8 cellular contexts compared by ENCODE assay signal in the genomic region with DNA sequence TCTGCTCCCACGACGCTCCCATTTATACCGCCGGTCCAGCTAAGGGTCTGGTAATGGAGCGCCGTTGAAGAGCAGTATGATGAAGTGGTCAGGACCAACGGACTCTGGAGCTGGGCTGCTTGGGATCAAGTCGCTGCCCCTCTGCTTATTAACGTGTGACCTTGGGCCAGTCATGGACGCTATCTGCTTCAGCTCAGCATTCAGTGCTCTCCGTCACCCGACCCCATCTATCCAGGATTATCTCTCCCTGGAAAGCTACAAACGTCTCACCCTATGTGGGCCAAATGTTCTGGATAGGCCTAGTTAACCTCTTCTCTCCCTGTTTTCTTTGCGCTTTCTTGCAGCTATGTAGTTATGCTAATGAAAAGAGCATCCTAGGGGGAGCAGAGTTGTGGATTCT. TPM values are rescaled to one million over a fixed set of nuclear protein-coding genes. Genes with fewer than 3 reads are reported as not detected.
A peak's percentile ranks its signal among the peaks of the same experiment; 100 is the strongest.
DNase-seq lines count a peak whose midpoint lies in the region; ATAC-seq and TF ChIP-seq lines count a peak whose summit lies in the region.

No MANE protein-coding gene starts in this region.

- H3K27ac ChIP-seq in ACC112 (ENCODE audit: low read depth, low read length) (no peak overlapping the region; the same call in 1 of the 2 replicates), right cardiac atrium (ENCODE audit: low read length) (no peak overlapping the region), skin epidermis (peak overlapping the region in 13 of 21 experiments; percentile 51 to 87 (median 80))

- peak overlapping the region; percentile 100 for H2AFZ ChIP-seq in ACC112 (ENCODE audit: low read length, unreplicated experiment)

- no peak for TF ChIP-seq CTCF in activated B cell treated with CpG ODN at 0.5 μM for 24 hours (IDR thresholded peaks at IDR 0.05)

- WGBS in right cardiac atrium = 7% methylated on average over 14 of the region's 14 CpGs

- peak; percentile 9 for ATAC-seq in GM21723 (IDR thresholded peaks at IDR 0.05; ENCODE audit: unreplicated experiment)
- ATAC-seq in activated B cell treated with CpG ODN at 0.5 μM for 24 hours (ENCODE audit: low read depth) = no peak
- ATAC-seq in right cardiac atrium = peak; percentile 4 to 6
- ATAC-seq in GM18517 (IDR thresholded peaks at IDR 0.05; ENCODE audit: unreplicated experiment) = no peak
- no peak for ATAC-seq in HG02885 (IDR thresholded peaks at IDR 0.05; ENCODE audit: poor library complexity, unreplicated experiment)

- H3K4me3 ChIP-seq in ACC112 (ENCODE audit: low read depth, low read length) = peak overlapping the region; percentile 97
- peak overlapping the region; percentile 72 for H3K4me3 ChIP-seq in right cardiac atrium (ENCODE audit: low read length)
- H3K4me3 ChIP-seq in skin epidermis = peak overlapping the region; percentile 62 to 100 (median 88)

- no peaks in the 10 kb centered on the region for H3K27me3 Mint-ChIP-seq in activated B cell treated with CpG ODN at 0.5 μM for 24 hours

- peaks cover 27% of the 10 kb centered on the region for H3K4me1 Mint-ChIP-seq in activated B cell treated with CpG ODN at 0.5 μM for 24 hours

- H3K4me1 ChIP-seq in ACC112 (ENCODE audit: control insufficient read depth, insufficient read depth, low read length, unreplicated experiment) (peaks cover 5% of the 10 kb centered on the region), right cardiac atrium (ENCODE audit: control insufficient read depth, insufficient read depth, low read length) (peaks cover 6% of the 10 kb centered on the region)

- no peaks in the 10 kb centered on the region for H3K9me3 ChIP-seq in right cardiac atrium (ENCODE audit: control insufficient read depth, low read length)

- POLR2A ChIA-PET in activated B cell treated with CpG ODN at 0.5 μM for 24 hours (lab: Charles Lee) = interaction anchor here (0.5 to 1.4 kb wide), 2 partner anchors 379 to 463 kb away, joined by 3 to 8 read pairs; a partner anchor contains a TSS

- no peaks in the 10 kb centered on the region for H3K9me3 Mint-ChIP-seq in activated B cell treated with CpG ODN at 0.5 μM for 24 hours

- CTCF ChIA-PET in activated B cell treated with CpG ODN at 0.5 μM for 24 hours (lab: Charles Lee) = interaction anchor here (1.1 to 1.7 kb wide), 2 partner anchors 16 to 363 kb away, joined by 6 read pairs; no protein-coding TSS in a partner anchor

- H3K36me3 Mint-ChIP-seq in activated B cell treated with CpG ODN at 0.5 μM for 24 hours (ENCODE audit: low read depth) = peaks cover 25% of the 10 kb centered on the region

- peak overlapping the region; percentile 90 for H3K27ac Mint-ChIP-seq in activated B cell treated with CpG ODN at 0.5 μM for 24 hours

- DNase-seq in activated B cell treated with CpG ODN at 0.5 μM for 24 hours (no peak), right cardiac atrium (no peak), cerebellum (ENCODE audit: low spot score) (no peak)

- peak overlapping the region; percentile 95 for H3K4me3 Mint-ChIP-seq in activated B cell treated with CpG ODN at 0.5 μM for 24 hours

- peaks cover 8% of the 10 kb centered on the region; the same call in 1 of the 2 replicates for H3K36me3 ChIP-seq in ACC112 (ENCODE audit: insufficient read depth, low read length)

- intact Hi-C loops in activated B cell treated with CpG ODN at 0.5 μM for 24 hours (cut with micrococcal nuclease) = loop anchor here (2.0 kb wide), 1 partner anchor 503 kb away; a partner anchor contains a TSS
- intact Hi-C loops in right cardiac atrium (cut with DNase I) = no loop called here

- peaks cover 50% of the 10 kb centered on the region for H3K79me2 ChIP-seq in ACC112 (ENCODE audit: control insufficient read depth, insufficient read depth, low read length, unreplicated experiment)

- no peaks in the 10 kb centered on the region for H3K27me3 ChIP-seq in ACC112 (ENCODE audit: insufficient read depth, low read length)
- no peaks in the 10 kb centered on the region for H3K27me3 ChIP-seq in right cardiac atrium (ENCODE audit: control insufficient read depth, insufficient read depth)

RNA-seq across cellular contexts. Expression of a gene that starts 0.9 kb away (rescaled TPM):
- total RNA-seq in activated B cell treated with CpG ODN at 0.5 μM for 24 hours (23.1 and 25.2 TPM in 2 replicates), right cardiac atrium (10 to 100 TPM; 10.0 to 14.8 (median 10.2) TPM), cerebellum (74.9 TPM)
- polyA plus RNA-seq in right cardiac atrium = 7.4 TPM

RNA-seq across cellular contexts. Expression of a gene that starts 34.7 kb away (rescaled TPM):
- not detected in 2 replicates for total RNA-seq in activated B cell treated with CpG ODN at 0.5 μM for 24 hours
- under 1 TPM in 2 of 4 donors, not detected in 2; 0.35 to 0.75 TPM for total RNA-seq in right cardiac atrium
- 0.36 TPM for polyA plus RNA-seq in right cardiac atrium
- 18.4 TPM for total RNA-seq in cerebellum

Comparison
In these comparisons a context has a peak if more than half of its experiments do, and no peak if none do; other contexts are left out.
1. H3K27ac ChIP-seq: peak in skin epidermis (13 of 21); none in ACC112 (single experiment) and right cardiac atrium (single experiment).
2. ATAC-seq: peak in GM21723 (single experiment) and right cardiac atrium (2 of 2); none in activated B cell treated with CpG ODN at 0.5 μM for 24 hours (single experiment), GM18517 (single experiment) and HG02885 (single experiment).
3. RNA of a gene that starts 34.7 kb away (total RNA-seq): 18.4 TPM in cerebellum (single experiment); 0.35 to 0.75 TPM in right cardiac atrium and not detected in activated B cell treated with CpG ODN at 0.5 μM for 24 hours; every median in the first group is over 10 times any median in the second.
4. Peak in every context shown above with its lines, with median percentiles within 50 percentile points of each other: H3K4me3 ChIP-seq.